24 cellular contexts compared by ENCODE assay signal in the genomic region with DNA sequence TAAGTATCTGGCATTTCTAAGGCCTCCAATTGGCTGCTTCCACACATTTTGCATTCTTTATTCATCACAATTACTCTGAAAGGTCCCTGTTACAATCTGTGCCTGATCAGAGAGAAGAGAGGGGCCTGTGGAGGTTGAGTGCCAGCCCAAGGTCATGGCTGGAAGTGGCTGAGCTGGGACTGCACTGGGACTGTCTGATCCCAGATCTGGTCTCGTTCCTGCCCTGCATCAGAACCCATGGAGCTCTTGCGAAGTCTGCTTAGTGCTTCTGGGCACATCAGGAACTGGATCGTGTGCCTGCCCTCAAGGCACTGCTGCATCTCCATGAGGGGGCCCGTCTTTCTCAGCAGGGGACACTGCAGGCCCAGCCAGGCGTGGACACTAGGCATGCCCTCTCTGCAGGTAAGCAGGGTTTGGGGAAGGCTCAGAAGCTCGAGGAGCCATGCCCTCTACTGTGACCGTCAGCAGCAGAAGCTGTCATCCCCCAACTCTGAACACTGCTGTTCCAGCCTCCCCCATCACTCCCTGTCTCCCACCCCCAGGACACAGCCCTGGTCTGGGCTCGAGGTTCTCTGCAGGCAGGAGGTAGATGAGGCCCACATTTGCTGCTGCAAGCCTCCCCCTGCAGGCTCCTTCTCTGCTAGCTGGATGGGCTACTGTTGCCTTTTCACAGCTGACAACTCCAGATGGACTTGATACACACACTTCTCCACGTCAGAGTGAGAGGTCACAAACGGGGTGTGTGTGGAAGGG.
"Had no signal": no experiment of that assay in that cellular context is flagged by ENCODE, and none has a peak within 500 bp of the region (broad histone marks: within the 10 kb centered on the region; RNA-seq: fewer than 3 reads in every experiment).

No MANE protein-coding gene starts in this region.

- H3K9me3 Mint-ChIP-seq: activated CD4-positive, alpha-beta memory T cell treated with anti-CD3 and anti-CD28 coated beads, Interleukin-2, amount 10 ng/mL, durations not matched to agents 7 days and 5 days; activated naive CD4-positive, alpha-beta T cell treated with anti-CD3 and anti-CD28 coated beads, Interleukin-2, amount 10 ng/mL, durations not matched to agents 7 days and 5 days; activated naive CD8-positive, alpha-beta T cell treated with anti-CD3 and anti-CD28 coated beads, Interleukin-2, amount 50 U/mL, for 24 hours; central memory CD8-positive, alpha-beta T cell had no signal

- FAIRE-seq: endometrium had no signal

- H3K27ac ChIP-seq: coronary artery, gastrocnemius medialis, heart left ventricle, tibial nerve, uterus had no signal

- H3K4me1 Mint-ChIP-seq: activated CD4-positive, alpha-beta memory T cell treated with anti-CD3 and anti-CD28 coated beads, Interleukin-2, amount 10 ng/mL, durations not matched to agents 7 days and 5 days; activated CD8-positive, alpha-beta memory T cell treated with anti-CD3 and anti-CD28 coated beads, Interleukin-2, amount 10 ng/mL, durations not matched to agents 7 days and 5 days; activated naive CD4-positive, alpha-beta T cell treated with anti-CD3 and anti-CD28 coated beads, Interleukin-2, amount 10 ng/mL, durations not matched to agents 7 days and 5 days; activated naive CD8-positive, alpha-beta T cell treated with anti-CD3 and anti-CD28 coated beads, Interleukin-2, amount 50 U/mL, for 24 hours; central memory CD8-positive, alpha-beta T cell; naive B cell had no signal

- H3K27me3 Mint-ChIP-seq: activated CD4-positive, alpha-beta memory T cell treated with anti-CD3 and anti-CD28 coated beads, Interleukin-2, amount 10 ng/mL, durations not matched to agents 7 days and 5 days had no signal

- DNase-seq: activated CD4-positive, alpha-beta memory T cell treated with anti-CD3 and anti-CD28 coated beads, Interleukin-2, amount 10 ng/mL, durations not matched to agents 7 days and 5 days; activated CD4-positive, alpha-beta T cell treated with anti-CD3 and anti-CD28 coated beads for 48 hours; activated CD4-positive, CD25-positive, alpha-beta regulatory T cell; activated CD8-positive, alpha-beta memory T cell treated with anti-CD3 and anti-CD28 coated beads, Interleukin-2, amount 10 ng/mL, durations not matched to agents 7 days and 5 days; activated naive CD4-positive, alpha-beta T cell treated with anti-CD3 and anti-CD28 coated beads, Interleukin-2, amount 10 ng/mL, durations not matched to agents 7 days and 5 days; activated naive CD8-positive, alpha-beta T cell treated with anti-CD3 and anti-CD28 coated beads, Interleukin-2, amount 50 U/mL, for 24 hours; anterior cingulate cortex; erythroblast; gastrocnemius medialis; heart left ventricle; kidney glomerular epithelial cell; mesenchymal stem cell; mucosa of descending colon; naive B cell; nucleus accumbens; stimulated activated naive CD8-positive, alpha-beta T cell treated with anti-CD3 and anti-CD28 coated beads, Interleukin-15, Interleukin-2, amounts not matched to agents 100 U/mL and 50 U/mL, for 24 hours; substantia nigra; uterus had no signal

- H3K27ac Mint-ChIP-seq: activated CD4-positive, alpha-beta memory T cell treated with anti-CD3 and anti-CD28 coated beads, Interleukin-2, amount 10 ng/mL, durations not matched to agents 7 days and 5 days; activated CD8-positive, alpha-beta memory T cell treated with anti-CD3 and anti-CD28 coated beads, Interleukin-2, amount 10 ng/mL, durations not matched to agents 7 days and 5 days; activated naive CD4-positive, alpha-beta T cell treated with anti-CD3 and anti-CD28 coated beads, Interleukin-2, amount 10 ng/mL, durations not matched to agents 7 days and 5 days; activated naive CD8-positive, alpha-beta T cell treated with anti-CD3 and anti-CD28 coated beads, Interleukin-2, amount 50 U/mL, for 24 hours; naive B cell; progenitor cell of endocrine pancreas had no signal

- H3K4me3 ChIP-seq: coronary artery, gastrocnemius medialis, heart left ventricle, mucosa of descending colon, tibial nerve, uterus had no signal

- H3K27me3 ChIP-seq: gastrocnemius medialis, heart left ventricle, tibial nerve, uterus had no signal

- ATAC-seq: activated CD8-positive, alpha-beta memory T cell treated with anti-CD3 and anti-CD28 coated beads, Interleukin-2, amount 10 ng/mL, durations not matched to agents 7 days and 5 days; activated naive CD8-positive, alpha-beta T cell treated with anti-CD3 and anti-CD28 coated beads, Interleukin-2, amount 50 U/mL, for 24 hours; gastrocnemius medialis; heart left ventricle; mucosa of descending colon; stimulated activated naive CD8-positive, alpha-beta T cell treated with anti-CD3 and anti-CD28 coated beads, Interleukin-15, Interleukin-2, amounts not matched to agents 100 U/mL and 50 U/mL, for 24 hours had no signal

- H3K36me3 ChIP-seq: gastrocnemius medialis, heart left ventricle, tibial nerve, uterus had no signal

- H3K9me3 ChIP-seq: mucosa of descending colon, uterus had no signal

- H3K36me3 Mint-ChIP-seq: activated CD8-positive, alpha-beta memory T cell treated with anti-CD3 and anti-CD28 coated beads, Interleukin-2, amount 10 ng/mL, durations not matched to agents 7 days and 5 days; activated naive CD4-positive, alpha-beta T cell treated with anti-CD3 and anti-CD28 coated beads, Interleukin-2, amount 10 ng/mL, durations not matched to agents 7 days and 5 days; brain; naive B cell had no signal

- H3K4me3 Mint-ChIP-seq: activated CD4-positive, alpha-beta memory T cell treated with anti-CD3 and anti-CD28 coated beads, Interleukin-2, amount 10 ng/mL, durations not matched to agents 7 days and 5 days; activated CD8-positive, alpha-beta memory T cell treated with anti-CD3 and anti-CD28 coated beads, Interleukin-2, amount 10 ng/mL, durations not matched to agents 7 days and 5 days; activated naive CD4-positive, alpha-beta T cell treated with anti-CD3 and anti-CD28 coated beads, Interleukin-2, amount 10 ng/mL, durations not matched to agents 7 days and 5 days; activated naive CD8-positive, alpha-beta T cell treated with anti-CD3 and anti-CD28 coated beads, Interleukin-2, amount 50 U/mL, for 24 hours; brain; central memory CD8-positive, alpha-beta T cell; naive B cell had no signal
